21 cellular contexts compared by ENCODE assay signal in genomic region chr18:25678226-25678625, GRCh38.
"Had no signal": no experiment of that assay in that cellular context is flagged by ENCODE, and none has a peak within 500 bp of the region (broad histone marks: within the 10 kb centered on the region; RNA-seq: fewer than 3 reads in every experiment).

No MANE protein-coding gene starts in this region.

- H3K9me3 ChIP-seq: breast epithelium, heart left ventricle, tibial nerve had no signal

- H3K36me3 ChIP-seq: breast epithelium, heart left ventricle, tibial nerve had no signal

- H3K4me3 Mint-ChIP-seq: activated naive CD4-positive, alpha-beta T cell treated with anti-CD3 and anti-CD28 coated beads for 36 hours; activated naive CD8-positive, alpha-beta T cell treated with anti-CD3 and anti-CD28 coated beads, Interleukin-2, amount 50 U/mL, for 24 hours; activated T-helper 17 cell treated with anti-CD3 and anti-CD28 coated beads, Interleukin-2, amount 50 U/mL, for 72 hours; effector memory CD8-positive, alpha-beta T cell; immature natural killer cell; natural killer cell treated with Interleukin-12 subunit alpha and Interleukin-12 subunit beta and Interleukin-15 and Interleukin-18, amount 100 ng/mL, for 72 hours had no signal

- H3K36me3 Mint-ChIP-seq: natural killer cell treated with Interleukin-12 subunit alpha and Interleukin-12 subunit beta and Interleukin-15 and Interleukin-18, amount 100 ng/mL, for 72 hours had no signal

- ATAC-seq: activated naive CD8-positive, alpha-beta T cell treated with anti-CD3 and anti-CD28 coated beads, Interleukin-2, amount 50 U/mL, for 24 hours; activated T-helper 17 cell treated with anti-CD3 and anti-CD28 coated beads, Interleukin-2, amount 50 U/mL, for 72 hours; effector memory CD8-positive, alpha-beta T cell; foreskin keratinocyte; heart left ventricle; natural killer cell treated with Interleukin-12 subunit alpha and Interleukin-12 subunit beta and Interleukin-15 and Interleukin-18, amount 100 ng/mL, for 72 hours had no signal

- H3K27me3 Mint-ChIP-seq: activated T-helper 17 cell treated with anti-CD3 and anti-CD28 coated beads, Interleukin-2, amount 50 U/mL, for 72 hours; effector memory CD8-positive, alpha-beta T cell; natural killer cell treated with Interleukin-12 subunit alpha and Interleukin-12 subunit beta and Interleukin-15 and Interleukin-18, amount 100 ng/mL, for 72 hours had no signal

- H3K4me1 ChIP-seq: breast epithelium, foreskin keratinocyte, heart left ventricle, tibial nerve had no signal

- H3K9me3 Mint-ChIP-seq: activated naive CD4-positive, alpha-beta T cell treated with anti-CD3 and anti-CD28 coated beads for 36 hours; activated naive CD8-positive, alpha-beta T cell treated with anti-CD3 and anti-CD28 coated beads, Interleukin-2, amount 50 U/mL, for 24 hours; activated T-helper 17 cell treated with anti-CD3 and anti-CD28 coated beads, Interleukin-2, amount 50 U/mL, for 72 hours; natural killer cell treated with Interleukin-12 subunit alpha and Interleukin-12 subunit beta and Interleukin-15 and Interleukin-18, amount 100 ng/mL, for 72 hours had no signal

- DNase-seq: activated CD4-positive, alpha-beta T cell treated with anti-CD3 and anti-CD28 coated beads, Interleukin-2, amount 50 U/mL, for 4 hours; activated CD4-positive, CD25-positive, alpha-beta regulatory T cell treated with anti-CD3 and anti-CD28 coated beads, Interleukin-2, amount 50 U/mL, for 72 hours; activated naive CD4-positive, alpha-beta T cell treated with anti-CD3 and anti-CD28 coated beads for 36 hours; activated naive CD8-positive, alpha-beta T cell treated with anti-CD3 and anti-CD28 coated beads, Interleukin-2, amount 50 U/mL, for 24 hours; activated T-cell treated with anti-CD3 and anti-CD28 coated beads for 4 hours; aorta; cerebellar nuclear complex; dermis blood vessel endothelial cell; effector memory CD8-positive, alpha-beta T cell; foreskin keratinocyte; heart left ventricle; immature natural killer cell; nucleus accumbens; posterior cingulate gyrus; retina; stimulated activated CD4-positive, alpha-beta T cell treated with anti-CD3 and anti-CD28 coated beads, Interleukin-4, amount 100 ng/mL, for 1 hour; stimulated activated naive CD4-positive, alpha-beta T cell had no signal

- H3K27ac ChIP-seq: breast epithelium, foreskin keratinocyte, heart left ventricle, tibial nerve had no signal

- H3K4me1 Mint-ChIP-seq: activated naive CD8-positive, alpha-beta T cell treated with anti-CD3 and anti-CD28 coated beads, Interleukin-2, amount 50 U/mL, for 24 hours; activated T-helper 17 cell treated with anti-CD3 and anti-CD28 coated beads, Interleukin-2, amount 50 U/mL, for 72 hours; immature natural killer cell had no signal

- H3K4me3 ChIP-seq: breast epithelium, heart left ventricle, tibial nerve had no signal

- H3K27ac Mint-ChIP-seq: activated naive CD4-positive, alpha-beta T cell treated with anti-CD3 and anti-CD28 coated beads for 36 hours; activated naive CD8-positive, alpha-beta T cell treated with anti-CD3 and anti-CD28 coated beads, Interleukin-2, amount 50 U/mL, for 24 hours; activated T-helper 17 cell treated with anti-CD3 and anti-CD28 coated beads, Interleukin-2, amount 50 U/mL, for 72 hours; effector memory CD8-positive, alpha-beta T cell; immature natural killer cell; natural killer cell treated with Interleukin-12 subunit alpha and Interleukin-12 subunit beta and Interleukin-15 and Interleukin-18, amount 100 ng/mL, for 72 hours had no signal

- H3K27me3 ChIP-seq: breast epithelium, foreskin keratinocyte, heart left ventricle, tibial nerve had no signal
